23 cellular contexts compared by ENCODE assay signal in the genomic region with DNA sequence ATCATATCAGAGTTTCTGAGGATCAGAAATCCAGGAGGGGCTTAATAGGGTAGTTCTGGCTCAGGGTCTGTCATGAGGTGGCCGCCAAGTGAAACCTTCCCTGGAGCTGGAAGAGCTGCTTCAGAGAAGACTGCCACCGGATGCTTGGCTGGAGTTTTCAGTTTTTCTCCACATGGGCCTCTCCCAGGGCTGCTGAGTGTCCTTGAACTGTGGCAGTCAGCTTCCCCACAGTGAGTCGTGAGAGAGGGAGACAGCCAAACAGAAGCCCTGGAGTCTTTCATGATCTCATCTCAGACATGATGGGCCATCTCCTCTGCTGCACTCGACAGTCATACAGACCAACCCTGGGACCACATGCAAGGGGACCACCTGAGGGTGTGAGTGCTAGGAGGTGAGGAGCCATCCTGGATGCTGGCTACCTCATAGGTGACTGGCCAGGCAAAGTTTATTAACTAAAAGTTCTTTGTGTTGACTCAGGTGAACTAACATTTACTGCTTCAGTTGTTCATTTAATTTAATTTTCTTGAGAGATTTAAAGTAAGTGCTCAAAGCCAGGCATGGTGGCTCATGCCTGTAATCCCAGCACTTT.
DNase-seq lines count a peak whose midpoint lies in the region; ATAC-seq, FAIRE-seq and TF ChIP-seq lines count a peak whose summit lies in the region.
"Had no signal": no experiment of that assay in that cellular context is flagged by ENCODE, and none has a peak within 500 bp of the region (broad histone marks: within the 10 kb centered on the region; RNA-seq: fewer than 3 reads in every experiment).

No MANE protein-coding gene starts in this region.

- H3K9me3 ChIP-seq in BLaER1, result no peaks in the 10 kb centered on the region
- no peaks in the 10 kb centered on the region for H3K9me3 ChIP-seq in HUES48 (ENCODE audit: control insufficient read depth, insufficient read depth, low read length)
- H3K9me3 ChIP-seq in K562 (replicated peaks; ENCODE audit: control insufficient read depth, insufficient read depth, low read depth, low read length), result no peaks in the 10 kb centered on the region
- no peaks in the 10 kb centered on the region for H3K9me3 ChIP-seq in left lung

- WGBS in K562 (ENCODE audit: insufficient coverage, low coverage, missing lambda C conversion rate), result 34% methylated on average over 3 of the region's 4 CpGs

- intact Hi-C loops in K562 (cut with micrococcal nuclease), result no loop called here
- intact Hi-C loops in left lung (cut with DNase I), result no loop called here

- POLR2A ChIA-PET in K562 (lab: Yijun Ruan, JAX), result interaction anchor here (0.7 kb wide), 1 partner anchor 348 kb away, joined by 3 read pairs; no protein-coding TSS in a partner anchor

- TF ChIP-seq CTCF in K562 (IDR thresholded peaks at IDR 0.05 in 2 of 3, conservative IDR thresholded peaks at IDR 0.05 in 1 of 3; ENCODE audit: insufficient read depth in 2 of 3, low read depth in 1 of 3, low read length in 3 of 3) (no peak), left lung (IDR thresholded peaks at IDR 0.05) (no peak), coronary artery (IDR thresholded peaks at IDR 0.05) (no peak)

- DNase-seq in K562 (ENCODE audit: extremely low read depth in 1 of 4, low spot score in 3 of 4) (no peak), left lung (no peak), coronary artery (ENCODE audit: low spot score) (no peak), GM12892 (ENCODE audit: insufficient read length) (no peak)
- no peak for DNase-seq in stimulated activated naive CD4-positive, alpha-beta T cell treated with Interleukin-2 at 50 U/mL for 16 hours (lab: John Stamatoyannopoulos, UW)
- DNase-seq: activated CD4-positive, alpha-beta T cell treated with anti-CD3 and anti-CD28 coated beads, Interleukin-2, amount 50 U/mL, for 1 hour; CD8-positive, alpha-beta memory T cell; DMS79; foreskin melanocyte; hypothalamus; naive B cell; NCI-H1694; NCI-H774; SHP77 treated with DMSO at 0.1 percent for 48 hours; T-cell had no signal

- no peak for TF ChIP-seq EP300 in K562 (IDR thresholded peaks at IDR 0.05; ENCODE audit: low read length)

- no peak for TF ChIP-seq POLR2A in K562 (conservative IDR thresholded peaks at IDR 0.05)
- no peak for TF ChIP-seq POLR2A in GM12892 (IDR thresholded peaks at IDR 0.05; ENCODE audit: low read depth, low read length)

- H3K4me2 ChIP-seq in BLaER1, result peak overlapping the region; percentile 7; the same call in 1 of the 2 replicates
- H3K4me2 ChIP-seq in K562 (ENCODE audit: insufficient read depth, low read length), result no peak overlapping the region

- no peak for TF ChIP-seq RAD21 in K562 (CRISPR knock-in tag; conservative IDR thresholded peaks at IDR 0.05 in 1 of 2, IDR thresholded peaks at IDR 0.05 in 1 of 2)

- H3K4me3 ChIP-seq in BLaER1 (no peak overlapping the region), HUES48 (ENCODE audit: low read depth, low read length) (no peak overlapping the region), K562 (no peak overlapping the region), left lung (no peak overlapping the region), coronary artery (no peak overlapping the region)

- no TSS peak for BruUV-seq in K562 (replicated peaks; lab: Mats Ljungman, UMichigan)

- no peak overlapping the region for H3K9ac ChIP-seq in BLaER1
- H3K9ac ChIP-seq in HUES48 (ENCODE audit: low read depth, low read length), result no peak overlapping the region
- 0 out of 4 replicates have a peak overlapping the region, but pooled peaks of 1 of the 2 experiments have one; percentile 2 for H3K9ac ChIP-seq in K562 (ENCODE audit: insufficient read depth in 1 of 2, low read depth in 2 of 2, low read length in 2 of 2)

- no peak overlapping the region for H2AFZ ChIP-seq in K562 (ENCODE audit: low read depth, low read length)

- in situ Hi-C loops in K562 (cut with MboI), result no loop called here

- CTCF ChIA-PET in K562 (lab: Yijun Ruan, JAX; ENCODE audit: low intra/inter-chr PET ratio), result no interaction called here

- no peaks in the 10 kb centered on the region for H3K79me2 ChIP-seq in K562 (ENCODE audit: control insufficient read depth, insufficient read depth, low read length)

- ATAC-seq in K562 (peak; percentile 39), left lung (peak; percentile 61), GM19463 (IDR thresholded peaks at IDR 0.05; ENCODE audit: unreplicated experiment) (no peak)
- ATAC-seq: activated T-helper 17 cell treated with anti-CD3 and anti-CD28 coated beads, Interleukin-2, amount 50 U/mL, for 72 hours; HCT116; stimulated activated effector memory CD8-positive, alpha-beta T cell treated with anti-CD3 and anti-CD28 coated beads, Interleukin-12 subunit alpha, Interleukin-12 subunit beta, amount 100 ng/mL, for 72 hours; T-cell had no signal

- H3K27ac ChIP-seq in BLaER1, result 0 out of 2 replicates have a peak overlapping the region, but pooled peaks have one; percentile 18
- peak overlapping the region; percentile 29 for H3K27ac ChIP-seq in HUES48 (ENCODE audit: low read depth, low read length)
- no peak overlapping the region; the same call in 2 of the 3 replicates for H3K27ac ChIP-seq in K562 (ENCODE audit: extremely low read depth, low read depth, low read length)
- H3K27ac ChIP-seq in left lung, result no peak overlapping the region
- no peak overlapping the region for H3K27ac ChIP-seq in coronary artery

- FAIRE-seq in K562 (lab: Jason Lieb, UNC) (no peak), GM12892 (lab: Jason Lieb, UNC) (no peak)
- FAIRE-seq: GM12891, keratinocyte had no signal

- H3K27me3 ChIP-seq in BLaER1 (no peaks in the 10 kb centered on the region), HUES48 (ENCODE audit: control insufficient read depth, insufficient read depth, low read length) (no peaks in the 10 kb centered on the region), K562 (ENCODE audit: control insufficient read depth in 2 of 2, insufficient read depth in 2 of 2, low read length in 2 of 2) (no peaks in the 10 kb centered on the region), left lung (no peaks in the 10 kb centered on the region)

- H4K20me1 ChIP-seq in BLaER1, result no peaks in the 10 kb centered on the region
- H4K20me1 ChIP-seq in K562 (replicated peaks; ENCODE audit: control insufficient read depth, insufficient read depth, low read length), result no peaks in the 10 kb centered on the region

- H3K36me3 ChIP-seq in BLaER1 (peaks cover 22% of the 10 kb centered on the region), HUES48 (ENCODE audit: control insufficient read depth, insufficient read depth, low read length) (no peaks in the 10 kb centered on the region), K562 (ENCODE audit: control insufficient read depth, insufficient read depth, low read length) (no peaks in the 10 kb centered on the region), left lung (no peaks in the 10 kb centered on the region)

- H3K4me1 ChIP-seq in BLaER1, result peaks cover 43% of the 10 kb centered on the region
- peaks cover 25% of the 10 kb centered on the region for H3K4me1 ChIP-seq in HUES48 (ENCODE audit: control insufficient read depth, insufficient read depth, low read length)
- peaks cover 0 to 8% of the 10 kb centered on the region in 2 experiments; a peak in 3 of 5 replicates for H3K4me1 ChIP-seq in K562 (replicated peaks in 1 of 2; ENCODE audit: control insufficient read depth in 2 of 2, insufficient read depth in 2 of 2, low read length in 2 of 2)
- H3K4me1 ChIP-seq in left lung, result peaks cover 0 to 18% of the 10 kb centered on the region in 2 donors

- H3K9me1 ChIP-seq in K562 (ENCODE audit: control insufficient read depth, insufficient read depth, low read length), result no peaks in the 10 kb centered on the region

TF ChIP-seq in K562, 482 proteins besides CTCF, POLR2A, EP300 and RAD21:
- TF ChIP-seq SREBF2 (CRISPR knock-in tag; IDR thresholded peaks at IDR 0.05) (no peak), CAMTA2 (CRISPR knock-in tag; conservative IDR thresholded peaks at IDR 0.05) (no peak), MYBL2 (IDR thresholded peaks at IDR 0.05; ENCODE audit: low read depth) (no peak), MYBL2 (CRISPR knock-in tag; IDR thresholded peaks at IDR 0.05; ENCODE audit: borderline replicate concordance) (0 out of 2 replicates have a peak, but pooled peaks have one; percentile 45), RBM39 (optimal IDR thresholded peaks at IDR 0.05; ENCODE audit: low read depth, low read length) (no peak)
TF ChIP-seq in K562: peak in this region for 1.

Comparison
In these comparisons a context has a peak if more than half of its experiments do, and no peak if none do; other contexts are left out.
1. H3K27ac ChIP-seq: peak in BLaER1 (single experiment) and HUES48 (single experiment); none in K562 (single experiment), left lung (0 of 2) and coronary artery (0 of 2).